20 cellular contexts compared by ENCODE assay signal in genomic region chr4:14064969-14065368, GRCh38.
DNase-seq lines count a peak whose midpoint lies in the region; TF ChIP-seq lines count a peak whose summit lies in the region.
"Had no signal": no experiment of that assay in that cellular context is flagged by ENCODE, and none has a peak within 500 bp of the region (broad histone marks: within the 10 kb centered on the region; RNA-seq: fewer than 3 reads in every experiment).

No MANE protein-coding gene starts in this region.

- H3K4me2 ChIP-seq in neural progenitor cell (no peak overlapping the region), H9 (ENCODE audit: insufficient read depth, insufficient read length, low read length) (no peak overlapping the region)
- H3K4me2 ChIP-seq: BLaER1 treated with 17β-estradiol and CSF1 and Interleukin-3, amounts not matched to agents 10 nM and 100 nM had no signal

- H3K36me3 ChIP-seq in HUES64 (ENCODE audit: insufficient read depth, low read length) = no peaks in the 10 kb centered on the region
- no peaks in the 10 kb centered on the region for H3K36me3 ChIP-seq in neural progenitor cell
- H3K36me3 ChIP-seq: BE2C; BLaER1 treated with 17β-estradiol and CSF1 and Interleukin-3, amounts not matched to agents 10 nM and 100 nM; HAP-1 had no signal

- no peak overlapping the region for H4K91ac ChIP-seq in H9 (ENCODE audit: insufficient read length, low read depth, low read length)

- no peaks in the 10 kb centered on the region for H3F3A ChIP-seq in neural progenitor cell (ENCODE audit: low read depth)

- H2BK12ac ChIP-seq in H9 (ENCODE audit: insufficient read length, low read depth, low read length) = no peak overlapping the region

- H3K27me3 Mint-ChIP-seq in neural progenitor cell (ENCODE audit: insufficient read depth, low read depth) (peaks cover 36% of the 10 kb centered on the region), H9 (ENCODE audit: low read depth) (peaks cover 3% of the 10 kb centered on the region)
- H3K27me3 Mint-ChIP-seq: CD4-positive, alpha-beta T cell had no signal

- no peak overlapping the region for H4K8ac ChIP-seq in H9 (replicated peaks; ENCODE audit: insufficient read length, low read depth, low read length)

- H3K4me1 ChIP-seq in HUES64 (ENCODE audit: insufficient read depth, low read length) (peaks cover 17% of the 10 kb centered on the region), neural progenitor cell (peaks cover 15% of the 10 kb centered on the region), H9 (ENCODE audit: insufficient read depth, low read length) (peaks cover 3% of the 10 kb centered on the region; the same call in 1 of the 2 replicates)
- H3K4me1 ChIP-seq: BE2C; BLaER1 treated with 17β-estradiol and CSF1 and Interleukin-3, amounts not matched to agents 10 nM and 100 nM; HAP-1 had no signal

- no peak overlapping the region for H2BK120ac ChIP-seq in H9 (ENCODE audit: low read depth, low read length, poor library complexity, severe bottlenecking)

- H2AK5ac ChIP-seq in H9 (ENCODE audit: insufficient read length, low read length) = no peak overlapping the region

- no peaks in the 10 kb centered on the region for H3K79me2 ChIP-seq in neural progenitor cell (ENCODE audit: low read depth)
- no peaks in the 10 kb centered on the region for H3K79me2 ChIP-seq in H9 (ENCODE audit: insufficient read depth, low read length)

- no peaks in the 10 kb centered on the region for H4K20me1 ChIP-seq in neural progenitor cell (ENCODE audit: low read depth)
- no peaks in the 10 kb centered on the region for H4K20me1 ChIP-seq in H9 (ENCODE audit: control insufficient read depth, insufficient read depth, insufficient read length)
- H4K20me1 ChIP-seq: BLaER1 treated with 17β-estradiol and CSF1 and Interleukin-3, amounts not matched to agents 10 nM and 100 nM had no signal

- H3T11ph ChIP-seq in H9 (ENCODE audit: low read length) = no peak overlapping the region

- H2AFZ ChIP-seq in neural progenitor cell (replicated peaks) (no peak overlapping the region), H9 (ENCODE audit: low read length) (no peak overlapping the region)

- H3K9me3 ChIP-seq in HUES64 (ENCODE audit: insufficient read depth, low read depth, low read length) (no peaks in the 10 kb centered on the region), neural progenitor cell (ENCODE audit: low read depth) (no peaks in the 10 kb centered on the region), H9 (ENCODE audit: control insufficient read depth, low read depth, low read length) (no peaks in the 10 kb centered on the region)
- H3K9me3 ChIP-seq: BE2C; BLaER1 treated with 17β-estradiol and CSF1 and Interleukin-3, amounts not matched to agents 10 nM and 100 nM; HAP-1 had no signal

- no peak overlapping the region for H3K4me3 ChIP-seq in HUES64 (ENCODE audit: low read length)
- H3K4me3 ChIP-seq in neural progenitor cell = no peak overlapping the region
- H3K4me3 ChIP-seq: BLaER1 treated with 17β-estradiol and CSF1 and Interleukin-3, amounts not matched to agents 10 nM and 100 nM; HAP-1 had no signal

- no peak overlapping the region for H3K9ac ChIP-seq in HUES64 (ENCODE audit: low read depth, low read length)
- H3K9ac ChIP-seq in neural progenitor cell = no peak overlapping the region
- H3K9ac ChIP-seq in H9 (ENCODE audit: extremely low read depth, insufficient read length, low read length) = no peak overlapping the region
- H3K9ac ChIP-seq: BLaER1 treated with 17β-estradiol and CSF1 and Interleukin-3, amounts not matched to agents 10 nM and 100 nM had no signal

- H3K36me3 Mint-ChIP-seq in neural progenitor cell (no peaks in the 10 kb centered on the region), H9 (ENCODE audit: insufficient read depth in 1 of 3, low read depth in 3 of 3) (no peaks in the 10 kb centered on the region)
- H3K36me3 Mint-ChIP-seq: CD14-positive monocyte; CD8-positive, alpha-beta memory T cell had no signal

- no peak overlapping the region for H3K14ac ChIP-seq in H9 (ENCODE audit: insufficient read depth, low read length)

- H3K9me3 Mint-ChIP-seq in neural progenitor cell (peaks cover 8% of the 10 kb centered on the region), H9 (no peaks in the 10 kb centered on the region; a peak in 1 of 5 replicates)
- H3K9me3 Mint-ChIP-seq: CD4-positive, alpha-beta T cell had no signal

- no peak overlapping the region for H3K4me3 Mint-ChIP-seq in neural progenitor cell
- no peak overlapping the region for H3K4me3 Mint-ChIP-seq in H9
- H3K4me3 Mint-ChIP-seq: CD14-positive monocyte; CD4-positive, alpha-beta T cell; CD8-positive, alpha-beta memory T cell; HFFc6 had no signal

- H3K4me1 Mint-ChIP-seq in neural progenitor cell (peaks cover 53% of the 10 kb centered on the region), H9 (peaks cover 23 to 30% of the 10 kb centered on the region in 2 experiments)
- H3K4me1 Mint-ChIP-seq: CD14-positive monocyte; CD8-positive, alpha-beta memory T cell had no signal

- TF ChIP-seq CTCF in neural progenitor cell (IDR thresholded peaks at IDR 0.05) (no peak), H9 (conservative IDR thresholded peaks at IDR 0.05) (no peak)

- H3K23ac ChIP-seq in H9 (ENCODE audit: insufficient read length, low read depth, low read length) = no peak overlapping the region

- H3K4ac ChIP-seq in H9 (ENCODE audit: low read depth, low read length) = no peak overlapping the region

- H4K5ac ChIP-seq in H9 (ENCODE audit: insufficient read length, low read depth, low read length) = no peak overlapping the region

- H3K27ac ChIP-seq in HUES64 (ENCODE audit: low read depth, low read length) (0 out of 2 replicates have a peak overlapping the region, but pooled peaks have one; percentile 16), neural progenitor cell (no peak overlapping the region), H9 (ENCODE audit: insufficient read length, low read depth, low read length) (no peak overlapping the region)
- H3K27ac ChIP-seq: 22Rv1; BLaER1 treated with 17β-estradiol and CSF1 and Interleukin-3, amounts not matched to agents 10 nM and 100 nM had no signal

- H3K18ac ChIP-seq in H9 (ENCODE audit: insufficient read length, low read depth, low read length) = no peak overlapping the region

- no peak overlapping the region for H2BK15ac ChIP-seq in H9 (ENCODE audit: low read depth, low read length)

- DNase-seq in DMS53 (lab: John Stamatoyannopoulos, UW) = peak; percentile 32
- no peak for DNase-seq in DMS53 treated with DMSO at 0.1 percent for 48 hours (lab: John Stamatoyannopoulos, UW; ENCODE audit: unreplicated experiment)
- peak; percentile 36 for DNase-seq in iPS DF 4.7 (ENCODE audit: extremely low read depth, low spot score)
- peak; percentile 21 for DNase-seq in neural progenitor cell (ENCODE audit: low spot score)
- DNase-seq in H9 = no peak
- no peak for DNase-seq in NCI-H345 (lab: John Stamatoyannopoulos, UW)
- no peak for DNase-seq in HuH-7.5 (ENCODE audit: low spot score)
- DNase-seq: ACHN; AML-193; BE2C; CD4-positive, alpha-beta T cell; CD8-positive, alpha-beta memory T cell; DMS 273 treated with DMSO at 0.1 percent for 48 hours; DND-41; HFFc6 had no signal

- no peak overlapping the region for H2BK5ac ChIP-seq in H9 (ENCODE audit: insufficient read length, low read length)

- H3K56ac ChIP-seq in H9 (ENCODE audit: insufficient read length, low read depth, low read length) = no peak overlapping the region

- 29% methylated on average over 1 of the region's 2 CpGs for WGBS in HUES64
- no CpG with 5 or more reads among the region's 2 CpGs for WGBS in H9 (ENCODE audit: extremely low coverage, insufficient read length, low lambda C conversion rate)

- H3K79me1 ChIP-seq in H9 (ENCODE audit: insufficient read depth, low read depth, low read length, poor library complexity, severe bottlenecking) = no peaks in the 10 kb centered on the region

- no peak overlapping the region for H3K27ac Mint-ChIP-seq in neural progenitor cell
- H3K27ac Mint-ChIP-seq in H9 = no peak overlapping the region
- H3K27ac Mint-ChIP-seq: CD4-positive, alpha-beta T cell; CD8-positive, alpha-beta memory T cell; HFFc6 had no signal

- H2BK20ac ChIP-seq in H9 (ENCODE audit: low read depth, low read length, poor library complexity, severe bottlenecking) = no peak overlapping the region

- no peaks in the 10 kb centered on the region for H3K23me2 ChIP-seq in H9 (ENCODE audit: insufficient read length, low read depth, low read length, poor library complexity, severe bottlenecking)

- H3K27me3 ChIP-seq in HUES64 (ENCODE audit: insufficient read depth, low read length) = no peaks in the 10 kb centered on the region
- H3K27me3 ChIP-seq in neural progenitor cell = no peaks in the 10 kb centered on the region
- no peaks in the 10 kb centered on the region for H3K27me3 ChIP-seq in H9 (ENCODE audit: insufficient read depth, low read length)
- H3K27me3 ChIP-seq: BE2C; BLaER1 treated with 17β-estradiol and CSF1 and Interleukin-3, amounts not matched to agents 10 nM and 100 nM had no signal

Comparison
In these comparisons a context has a peak if more than half of its experiments do, and no peak if none do; other contexts are left out.
1. DNase-seq: peak in DMS53 (single experiment), iPS DF 4.7 (single experiment) and neural progenitor cell (single experiment); none in DMS53 treated with DMSO at 0.1 percent for 48 hours (single experiment), H9 (single experiment), NCI-H345 (single experiment) and HuH-7.5 (single experiment).